8 cellular contexts compared by ENCODE assay signal in genomic region chr13:49421391-49421790, GRCh38. TPM values are rescaled to one million over a fixed set of nuclear protein-coding genes. Genes with fewer than 3 reads are reported as not detected.
DNase-seq lines count a peak whose midpoint lies in the region; ATAC-seq and TF ChIP-seq lines count a peak whose summit lies in the region.

No MANE protein-coding gene starts in this region.

- ATAC-seq in GM19438 (IDR thresholded peaks at IDR 0.05; ENCODE audit: low read depth, unreplicated experiment) (peak; percentile 64), body of pancreas (no peak), upper lobe of right lung (peak; percentile 79)

- intact Hi-C loops in Calu3 (cut with micrococcal nuclease; ENCODE audit: unreplicated experiment) (no loop called here), body of pancreas (cut with DNase I) (no loop called here), upper lobe of right lung (cut with DNase I) (no loop called here)

- H3K27me3 Mint-ChIP-seq in Calu3 (ENCODE audit: unreplicated experiment), result no peaks in the 10 kb centered on the region

- no peak overlapping the region for H3K27ac ChIP-seq in MM.1S (ENCODE audit: low read length)
- no peak overlapping the region for H3K27ac ChIP-seq in body of pancreas
- H3K27ac ChIP-seq in upper lobe of right lung, result no peak overlapping the region

- H2AFZ ChIP-seq in MM.1S (ENCODE audit: low read length), result no peak overlapping the region

- no peaks in the 10 kb centered on the region for H3K79me2 ChIP-seq in MM.1S (ENCODE audit: low read length)

- no peak overlapping the region for H3K4me3 Mint-ChIP-seq in Calu3 (ENCODE audit: low read depth, unreplicated experiment)

- H3K27ac Mint-ChIP-seq in Calu3 (ENCODE audit: unreplicated experiment), result no peak overlapping the region

- no peaks in the 10 kb centered on the region for H3K4me1 Mint-ChIP-seq in Calu3 (ENCODE audit: low read depth, unreplicated experiment)

- H3K4me3 ChIP-seq in MM.1S (ENCODE audit: low read length), result no peak overlapping the region
- no peak overlapping the region for H3K4me3 ChIP-seq in body of pancreas
- no peak overlapping the region for H3K4me3 ChIP-seq in upper lobe of right lung

- 67 to 68% methylated on average over 3 of the region's 3 CpGs for WGBS in body of pancreas, 2 donors

- no TSS peak for BruUV-seq in Calu3 (replicated peaks; lab: Mats Ljungman, UMichigan)

- no peak for TF ChIP-seq CTCF in Calu3 (IDR thresholded peaks at IDR 0.05; ENCODE audit: unreplicated experiment)
- peak; percentile 12; the same call in 1 of the 2 replicates for TF ChIP-seq CTCF in MM.1S (IDR thresholded peaks at IDR 0.05; ENCODE audit: low read length)
- peak in 4 of 7 experiments; percentile 26 to 37 (median 31) for TF ChIP-seq CTCF in body of pancreas (IDR thresholded peaks at IDR 0.05)
- no peak for TF ChIP-seq CTCF in upper lobe of right lung (IDR thresholded peaks at IDR 0.05)

- no peak overlapping the region for H3K9ac ChIP-seq in MM.1S (ENCODE audit: low read length)

- no peaks in the 10 kb centered on the region for H4K20me1 ChIP-seq in MM.1S (ENCODE audit: insufficient read depth, low read length)

- H3F3A ChIP-seq in MM.1S (ENCODE audit: insufficient read depth, low read length), result no peaks in the 10 kb centered on the region

- H3K9me3 Mint-ChIP-seq in Calu3 (ENCODE audit: low read depth, unreplicated experiment), result no peaks in the 10 kb centered on the region

- H3K4me1 ChIP-seq in MM.1S (ENCODE audit: low read length) (no peaks in the 10 kb centered on the region), body of pancreas (no peaks in the 10 kb centered on the region), upper lobe of right lung (no peaks in the 10 kb centered on the region)

- H3K36me3 ChIP-seq in MM.1S (replicated peaks; ENCODE audit: insufficient read depth, low read length) (no peaks in the 10 kb centered on the region), body of pancreas (replicated peaks in 1 of 2; ENCODE audit: insufficient read depth in 1 of 2, low read depth in 2 of 2) (no peaks in the 10 kb centered on the region), upper lobe of right lung (no peaks in the 10 kb centered on the region)

- H3K9me2 ChIP-seq in MM.1S (replicated peaks; ENCODE audit: insufficient read depth, low read length), result no peaks in the 10 kb centered on the region

- no peak for TF ChIP-seq POLR2A in body of pancreas (IDR thresholded peaks at IDR 0.05)

- H3K9me3 ChIP-seq in MM.1S (replicated peaks; ENCODE audit: insufficient read depth, low read length) (no peaks in the 10 kb centered on the region), body of pancreas (no peaks in the 10 kb centered on the region), upper lobe of right lung (no peaks in the 10 kb centered on the region)

- peak; percentile 7 for DNase-seq in Calu3
- DNase-seq in MM.1S, result no peak
- DNase-seq in body of pancreas, result peak in 3 of 4 donors; percentile 19 to 23 (median 23)
- DNase-seq in upper lobe of right lung, result no peak
- no peak for DNase-seq in NCI-H446 treated with DMSO at 0.1 percent for 48 hours (lab: John Stamatoyannopoulos, UW)
- DNase-seq in ureter (ENCODE audit: low spot score), result no peak
- no peak for DNase-seq in ecto neural progenitor cell (ENCODE audit: low spot score)

- CTCF ChIA-PET in Calu3 (lab: Charles Lee), result no interaction called here

- H3K36me3 Mint-ChIP-seq in Calu3 (ENCODE audit: insufficient read depth, unreplicated experiment), result no peaks in the 10 kb centered on the region

- H3K4me2 ChIP-seq in MM.1S (ENCODE audit: low read depth, low read length), result no peak overlapping the region

- H3K27me3 ChIP-seq in MM.1S (replicated peaks; ENCODE audit: insufficient read depth, low read length), result no peaks in the 10 kb centered on the region
- no peaks in the 10 kb centered on the region for H3K27me3 ChIP-seq in body of pancreas
- no peaks in the 10 kb centered on the region for H3K27me3 ChIP-seq in upper lobe of right lung

RNA-seq across cellular contexts. Expression of gene CAB39L, which starts 22.5 kb away (rescaled TPM):
- total RNA-seq in Calu3 (2022) (3.2 and 4.5 TPM in 2 replicates), body of pancreas (10 to 100 TPM in 1 of 2 donors, 1 to 10 TPM in 1; 6.9 to 13.0 TPM), upper lobe of right lung (18.0 TPM), ureter (73.9 TPM)

RNA-seq across cellular contexts. Expression of gene SETDB2, which starts 22.7 kb away (rescaled TPM):
- total RNA-seq in Calu3 (2022) (4.9 and 6.0 TPM in 2 replicates), body of pancreas (1 to 10 TPM; 4.9 to 8.6 TPM), upper lobe of right lung (18.1 TPM), ureter (16.6 TPM)

Comparison
In these comparisons a context has a peak if more than half of its experiments do, and no peak if none do; other contexts are left out.
1. DNase-seq: peak in Calu3 (single experiment) and body of pancreas (3 of 4); none in MM.1S (single experiment), upper lobe of right lung (single experiment), NCI-H446 treated with DMSO at 0.1 percent for 48 hours (single experiment), ureter (single experiment) and ecto neural progenitor cell (single experiment).
2. CTCF ChIP-seq: peak in MM.1S (single experiment) and body of pancreas (4 of 7); none in Calu3 (single experiment) and upper lobe of right lung (single experiment).